ENCODE assay signal across 13 cellular contexts in genomic region chr11:11296434-11296833, GRCh38.
DNase-seq lines count a peak whose midpoint lies in the region; ATAC-seq lines count a peak whose summit lies in the region.
"Had no signal": no experiment of that assay in that cellular context is flagged by ENCODE, and none has a peak within 500 bp of the region (broad histone marks: within the 10 kb centered on the region; RNA-seq: fewer than 3 reads in every experiment).

No MANE protein-coding gene starts in this region.

- DNase-seq in DMS79 (lab: John Stamatoyannopoulos, UW) (peak; percentile 86), NCI-H1092 treated with DMSO at 0.1 percent for 48 hours (lab: John Stamatoyannopoulos, UW) (peak; percentile 68), NCI-H2107 treated with DMSO at 0.1 percent for 48 hours (lab: John Stamatoyannopoulos, UW; ENCODE audit: unreplicated experiment) (peak; percentile 41), NCI-H524 treated with DMSO at 0.1 percent for 48 hours (lab: John Stamatoyannopoulos, UW) (peak; percentile 95), HuH-7 (ENCODE audit: low spot score) (no peak), epidermal melanocyte (ENCODE audit: insufficient read length, low spot score) (no peak)
- DNase-seq: DMS153, NCI-H1930, SHP77, T-helper 17 cell had no signal

- ATAC-seq in GM18498 (IDR thresholded peaks at IDR 0.05; ENCODE audit: unreplicated experiment), result no peak
- no peak for ATAC-seq in HG02885 (IDR thresholded peaks at IDR 0.05; ENCODE audit: poor library complexity, unreplicated experiment)
- ATAC-seq: Panc1, T-helper 17 cell had no signal

Comparison
In these comparisons a context has a peak if more than half of its experiments do, and no peak if none do; other contexts are left out.
1. DNase-seq: peak in DMS79 (single experiment), NCI-H1092 treated with DMSO at 0.1 percent for 48 hours (single experiment), NCI-H2107 treated with DMSO at 0.1 percent for 48 hours (single experiment) and NCI-H524 treated with DMSO at 0.1 percent for 48 hours (single experiment); none in HuH-7 (single experiment) and epidermal melanocyte (single experiment).